In genomic region chrX:68998716-68999115, GRCh38 we compare ENCODE assay signal across 22 cellular contexts.
DNase-seq lines count a peak whose midpoint lies in the region; ATAC-seq and TF ChIP-seq lines count a peak whose summit lies in the region.
"Had no signal": no experiment of that assay in that cellular context is flagged by ENCODE, and none has a peak within 500 bp of the region (broad histone marks: within the 10 kb centered on the region; RNA-seq: fewer than 3 reads in every experiment).

No MANE protein-coding gene starts in this region.

- H4K20me1 ChIP-seq in HCT116 (ENCODE audit: insufficient read depth) (no peaks in the 10 kb centered on the region), GM23248 (ENCODE audit: insufficient read depth) (no peaks in the 10 kb centered on the region)

- 27 to 47% methylated on average over 4 of the region's 4 CpGs for WGBS in esophagus squamous epithelium, 2 donors
- WGBS in GM23248 (ENCODE audit: low coverage in 1 of 2, low lambda C conversion rate in 2 of 2, missing lambda C conversion rate in 2 of 2), 2 experiments: 77 to 83% methylated on average over 2 to 4 of the region's 4 CpGs

- ATAC-seq in HCT116: no peak
- ATAC-seq in GM19463 (IDR thresholded peaks at IDR 0.05; ENCODE audit: unreplicated experiment): no peak
- ATAC-seq: activated CD4-positive, alpha-beta T cell treated with anti-CD3 and anti-CD28 coated beads for 36 hours; activated CD8-positive, alpha-beta T cell treated with anti-CD3 and anti-CD28 coated beads, Interleukin-2, amount 10 ng/mL, durations not matched to agents 7 days and 5 days; lower lobe of right lung; T-helper 17 cell had no signal

- intact Hi-C loops in HCT116 (cut with micrococcal nuclease) (no loop called here), esophagus squamous epithelium (cut with DNase I) (no loop called here)

- no peak for TF ChIP-seq POLR2A in HCT116 (IDR thresholded peaks at IDR 0.05; ENCODE audit: borderline replicate concordance, extremely low read depth, insufficient read depth, insufficient read length)
- TF ChIP-seq POLR2A in esophagus squamous epithelium (IDR thresholded peaks at IDR 0.05): no peak

- in situ Hi-C loops in GM23248 (cut with MboI): no loop called here

- no peaks in the 10 kb centered on the region for H3F3A ChIP-seq in GM23248 (ENCODE audit: insufficient read depth)

- no peak for DNase-seq in HCT116 (ENCODE audit: low read depth, low spot score)
- DNase-seq in RWPE1 (ENCODE audit: low spot score): no peak
- DNase-seq in esophagus squamous epithelium (lab: John Stamatoyannopoulos, UW): no peak
- DNase-seq in DMS153 (lab: John Stamatoyannopoulos, UW): no peak
- no peak for DNase-seq in GM23248
- DNase-seq: activated CD4-positive, alpha-beta T cell treated with anti-CD3 and anti-CD28 coated beads for 36 hours; activated CD8-positive, alpha-beta T cell treated with anti-CD3 and anti-CD28 coated beads, Interleukin-2, amount 10 ng/mL, durations not matched to agents 7 days and 5 days; aorta; Caco-2; cortex of kidney; DMS79 treated with DMSO at 0.1 percent for 48 hours; lower lobe of right lung; NCI-H1092; NCI-H187; NCI-H2227 treated with DMSO at 0.1 percent for 48 hours; right lobe of liver; stimulated activated CD4-positive, alpha-beta T cell treated with anti-CD3 and anti-CD28 coated beads, Interleukin-2, amount 100 ng/mL, for 48 hours; T-helper 17 cell had no signal

- H2AFZ ChIP-seq in HCT116 (ENCODE audit: low read depth, low read length, poor library complexity, severe bottlenecking) (no peak overlapping the region), parathyroid adenoma (no peak overlapping the region), GM23248 (no peak overlapping the region)

- H3K4me2 ChIP-seq in HCT116 (ENCODE audit: low read length) (peak overlapping the region; percentile 21; the same call in 1 of the 2 replicates), parathyroid adenoma (ENCODE audit: low read length) (no peak overlapping the region), GM23248 (ENCODE audit: unreplicated experiment) (no peak overlapping the region)

- H3K4me3 ChIP-seq in HCT116 (replicated peaks in 1 of 2; ENCODE audit: low read depth in 1 of 2, low read length in 2 of 2): no peak overlapping the region
- no peak overlapping the region for H3K4me3 ChIP-seq in esophagus squamous epithelium
- H3K4me3 ChIP-seq in parathyroid adenoma (ENCODE audit: low read depth, low read length): no peak overlapping the region
- no peak overlapping the region for H3K4me3 ChIP-seq in GM23248
- H3K4me3 ChIP-seq: lower lobe of right lung, right lobe of liver, SK-N-MC, tibial nerve had no signal

- H3K79me2 ChIP-seq in HCT116 (ENCODE audit: insufficient read depth, low read length): no peaks in the 10 kb centered on the region
- no peaks in the 10 kb centered on the region for H3K79me2 ChIP-seq in parathyroid adenoma
- H3K79me2 ChIP-seq in GM23248 (ENCODE audit: insufficient read depth): no peaks in the 10 kb centered on the region

- H3K27ac ChIP-seq in HCT116 (ENCODE audit: low read depth, low read length): no peak overlapping the region
- peak overlapping the region; percentile 87 for H3K27ac ChIP-seq in RWPE1
- peak overlapping the region in 3 of 4 donors; percentile 34 to 76 (median 55) for H3K27ac ChIP-seq in esophagus squamous epithelium
- H3K27ac ChIP-seq in parathyroid adenoma: peak overlapping the region; percentile 85
- no peak overlapping the region for H3K27ac ChIP-seq in GM23248
- H3K27ac ChIP-seq: lower lobe of right lung, right lobe of liver, SK-N-MC, tibial nerve had no signal

- no peak for TF ChIP-seq RAD21 in HCT116 (IDR thresholded peaks at IDR 0.05; ENCODE audit: low read depth)

- BruUV-seq in HCT116 (replicated peaks; lab: Mats Ljungman, UMichigan): no TSS peak

- no peaks in the 10 kb centered on the region for H3K9me3 ChIP-seq in HCT116 (ENCODE audit: control insufficient read depth in 1 of 2, insufficient read depth in 1 of 2, low read depth in 1 of 2, low read length in 2 of 2)
- no peaks in the 10 kb centered on the region for H3K9me3 ChIP-seq in esophagus squamous epithelium
- H3K9me3 ChIP-seq in parathyroid adenoma (ENCODE audit: control insufficient read depth, low read length): no peaks in the 10 kb centered on the region
- H3K9me3 ChIP-seq in GM23248 (ENCODE audit: low read depth): no peaks in the 10 kb centered on the region
- H3K9me3 ChIP-seq: Caco-2, lower lobe of right lung, right lobe of liver, tibial nerve had no signal

- H3K9me2 ChIP-seq in HCT116 (ENCODE audit: insufficient read depth): no peaks in the 10 kb centered on the region
- H3K9me2 ChIP-seq in GM23248 (ENCODE audit: insufficient read depth): no peaks in the 10 kb centered on the region

- H3K27me3 ChIP-seq in HCT116 (ENCODE audit: insufficient read depth, low read length) (no peaks in the 10 kb centered on the region), esophagus squamous epithelium (no peaks in the 10 kb centered on the region), parathyroid adenoma (ENCODE audit: control insufficient read depth, insufficient read depth, low read length) (no peaks in the 10 kb centered on the region), GM23248 (replicated peaks; ENCODE audit: insufficient read depth) (no peaks in the 10 kb centered on the region)
- H3K27me3 ChIP-seq: right lobe of liver had no signal

- POLR2A ChIA-PET in HCT116 (lab: Charles Lee): interaction anchor here (1.7 kb wide), 1 partner anchor 170 kb away, joined by 4 read pairs; the partner anchor contains the start of gene EFNB1
- POLR2A ChIA-PET in RWPE1 (lab: Yijun Ruan, JAX; ENCODE audit: low non-redundant PET): interaction anchor here (1.5 kb wide), 1 partner anchor 170 kb away, joined by 5 read pairs; the partner anchor contains the start of gene EFNB1

- H3K9ac ChIP-seq in HCT116 (ENCODE audit: low read length): no peak overlapping the region
- no peak overlapping the region for H3K9ac ChIP-seq in parathyroid adenoma
- no peak overlapping the region for H3K9ac ChIP-seq in GM23248

- RAD21 ChIA-PET in HCT116 (lab: Charles Lee; ENCODE audit: low non-redundant PET in 1 of 2, low total read pairs in 2 of 2, uncharacterized antibody in 2 of 2, unreplicated experiment in 2 of 2): no interaction called here

- no peak for TF ChIP-seq CTCF in HCT116 (IDR thresholded peaks at IDR 0.05 in 2 of 3, conservative IDR thresholded peaks at IDR 0.05 in 1 of 3; ENCODE audit: borderline replicate concordance in 1 of 3, insufficient read depth in 1 of 3, low read depth in 2 of 3, low read length in 2 of 3)
- TF ChIP-seq CTCF in RWPE1 (conservative IDR thresholded peaks at IDR 0.05; ENCODE audit: low read depth): no peak
- no peak for TF ChIP-seq CTCF in esophagus squamous epithelium (IDR thresholded peaks at IDR 0.05)
- no peak for TF ChIP-seq CTCF in parathyroid adenoma (IDR thresholded peaks at IDR 0.05)

- H3K36me3 ChIP-seq in HCT116 (ENCODE audit: control insufficient read depth in 1 of 2, insufficient read depth in 2 of 2, low read length in 2 of 2): no peaks in the 10 kb centered on the region
- no peaks in the 10 kb centered on the region for H3K36me3 ChIP-seq in esophagus squamous epithelium
- H3K36me3 ChIP-seq in parathyroid adenoma (ENCODE audit: control insufficient read depth, insufficient read depth, low read length): no peaks in the 10 kb centered on the region
- H3K36me3 ChIP-seq in GM23248 (ENCODE audit: low read depth): no peaks in the 10 kb centered on the region
- H3K36me3 ChIP-seq: lower lobe of right lung, right lobe of liver, tibial nerve had no signal

- CTCF ChIA-PET in HCT116 (lab: Charles Lee): no interaction called here
- CTCF ChIA-PET in RWPE1 (lab: Yijun Ruan, JAX): no interaction called here

- peaks cover 0 to 14% of the 10 kb centered on the region in 2 experiments; a peak in 1 of 4 replicates for H3K4me1 ChIP-seq in HCT116 (ENCODE audit: control insufficient read depth in 1 of 2, insufficient read depth in 2 of 2, low read length in 2 of 2)
- peaks cover 0 to 48% (median 24%) of the 10 kb centered on the region in 3 donors for H3K4me1 ChIP-seq in esophagus squamous epithelium
- peaks cover 29% of the 10 kb centered on the region for H3K4me1 ChIP-seq in parathyroid adenoma
- H3K4me1 ChIP-seq in GM23248 (ENCODE audit: insufficient read depth): no peaks in the 10 kb centered on the region
- H3K4me1 ChIP-seq: right lobe of liver had no signal

TF ChIP-seq in HCT116, 20 proteins besides CTCF, POLR2A, EP300 and RAD21:
- TF ChIP-seq POLR2AphosphoS5 (IDR thresholded peaks at IDR 0.05; ENCODE audit: low read depth, low read length) (no peak), CEBPB (IDR thresholded peaks at IDR 0.05; ENCODE audit: low read depth) (no peak), FOSL1 (IDR thresholded peaks at IDR 0.05; ENCODE audit: low read depth) (no peak), CBX3 (IDR thresholded peaks at IDR 0.05; ENCODE audit: low read depth) (no peak), JUND (IDR thresholded peaks at IDR 0.05) (no peak), REST (IDR thresholded peaks at IDR 0.05; ENCODE audit: low read depth) (no peak), SP1 (IDR thresholded peaks at IDR 0.05; ENCODE audit: low read depth) (no peak), YY1 (IDR thresholded peaks at IDR 0.05; ENCODE audit: extremely low read depth, insufficient replicate concordance, low read depth, low read length) (no peak), ZFX (IDR thresholded peaks at IDR 0.05) (no peak)

Comparison
In these comparisons a context has a peak if more than half of its experiments do, and no peak if none do; other contexts are left out.
1. H3K27ac ChIP-seq: peak in RWPE1 (single experiment), esophagus squamous epithelium (3 of 4) and parathyroid adenoma (single experiment); none in HCT116 (single experiment) and GM23248 (single experiment).